In the genomic region with DNA sequence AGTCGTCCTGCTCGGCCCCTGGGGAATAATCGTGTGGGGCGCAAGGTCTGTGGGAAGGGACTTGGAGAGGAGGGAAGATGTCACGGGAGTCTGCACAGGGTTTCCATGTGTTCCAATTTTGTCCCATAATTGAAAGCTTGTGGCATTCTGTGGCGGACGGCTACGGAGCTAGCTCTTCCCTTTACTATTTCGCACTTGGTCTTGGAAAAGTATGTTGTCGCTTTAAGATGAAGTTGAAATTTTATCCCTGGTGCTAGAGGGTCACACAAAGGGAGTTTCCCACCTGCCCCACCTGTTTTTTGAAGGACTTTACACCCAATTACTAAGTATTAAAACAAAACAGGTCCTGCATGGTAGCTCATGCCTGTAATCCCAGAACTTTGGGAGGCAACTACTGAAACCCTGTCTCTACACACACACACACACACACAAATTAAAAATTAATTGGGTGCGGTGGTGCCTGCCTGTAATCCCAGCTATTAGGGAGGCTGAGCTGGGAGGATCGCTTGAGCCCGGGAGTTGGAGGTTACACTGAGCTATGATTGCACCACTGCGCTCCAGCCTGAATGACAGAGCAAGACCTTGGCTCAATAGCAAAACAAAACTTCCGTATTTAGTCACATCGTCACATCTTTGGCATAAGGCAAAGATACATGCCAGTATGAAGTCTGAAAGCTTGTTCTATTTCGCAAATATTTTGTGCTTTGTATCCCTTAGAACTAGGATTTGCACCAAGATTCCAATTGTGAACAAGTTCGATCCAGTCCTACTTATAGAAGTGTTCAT, we compare ENCODE assay signal across 8 cellular contexts. TPM values are rescaled to one million over a fixed set of nuclear protein-coding genes. Genes with fewer than 3 reads are reported as not detected.
DNase-seq lines count a peak whose midpoint lies in the region; ATAC-seq and TF ChIP-seq lines count a peak whose summit lies in the region.

No MANE protein-coding gene starts in this region.

- ATAC-seq in HG02884 (IDR thresholded peaks at IDR 0.05; ENCODE audit: unreplicated experiment) = no peak

- H3K36me3 ChIP-seq in neutrophil = peaks cover 56% of the 10 kb centered on the region

- peaks cover 44% of the 10 kb centered on the region for H3K36me3 Mint-ChIP-seq in HFFc6 (ENCODE audit: low read depth)

- TF ChIP-seq CTCF in HFFc6 (IDR thresholded peaks at IDR 0.05) (no peak), WI38 (IDR thresholded peaks at IDR 0.05; ENCODE audit: low read depth, low read length) (no peak), fibroblast of villous mesenchyme (IDR thresholded peaks at IDR 0.05; ENCODE audit: insufficient read depth, low read depth, low read length) (no peak), neutrophil (IDR thresholded peaks at IDR 0.05) (no peak)

- no peaks in the 10 kb centered on the region for H3K9me3 ChIP-seq in neutrophil

- DNase-seq in AG08395 (ENCODE audit: low spot score) (peak; percentile 23), HFFc6 (no peak), fibroblast of villous mesenchyme (ENCODE audit: low read depth) (peak; percentile 62)
- no peak for DNase-seq in NK-92 treated with Interleukin-12 subunit alpha and Interleukin-12 subunit beta, amount 100 ng/mL, for 24 hours (lab: John Stamatoyannopoulos, UW)
- no peak for DNase-seq in activated CD4-positive, alpha-beta T cell treated with anti-CD3 and anti-CD28 coated beads for 1 hour

- 0 out of 2 replicates have a peak, but pooled peaks cover 3% of the 10 kb centered on the region for H3K9me3 Mint-ChIP-seq in HFFc6

- H3K4me1 Mint-ChIP-seq in HFFc6 (ENCODE audit: low read depth) = peaks cover 39% of the 10 kb centered on the region

- H3K27me3 Mint-ChIP-seq in HFFc6 (ENCODE audit: insufficient read depth) = peaks cover 13% of the 10 kb centered on the region

- peaks cover 45 to 48% of the 10 kb centered on the region in 2 experiments for H3K4me1 ChIP-seq in neutrophil (ENCODE audit: control insufficient read depth in 1 of 2, insufficient read depth in 1 of 2, low read depth in 1 of 2, low read length in 1 of 2)

- H3K27ac Mint-ChIP-seq in HFFc6 = peak overlapping the region; percentile 96

- H3K4me3 ChIP-seq in WI38 (ENCODE audit: low read depth, low read length) (peak overlapping the region; percentile 91), fibroblast of villous mesenchyme (ENCODE audit: low read depth, low read length) (peak overlapping the region; percentile 96), neutrophil (ENCODE audit: low read depth in 1 of 2, low read length in 1 of 2) (peak overlapping the region; percentile 77 to 92)

- peak overlapping the region; percentile 99 for H3K4me3 Mint-ChIP-seq in HFFc6

- H3K27me3 ChIP-seq in neutrophil = no peaks in the 10 kb centered on the region

- peak overlapping the region; percentile 97 for H3K27ac ChIP-seq in neutrophil

RNA-seq across cellular contexts. Expression of gene TPT1, which starts 1.0 kb away (rescaled TPM):
- 1,000 to 10,000 TPM; 2,421 to 2,688 (median 2,563) TPM for total RNA-seq in HFFc6 (2021; fragmentation: NEBNext Ultra II Directional; extraction: Animal tissue kit (Norgen Biotek cat#: 25700))
- total RNA-seq in fibroblast of villous mesenchyme = 1,653 and 2,345 TPM in 2 replicates

Comparison
In these comparisons a context has a peak if more than half of its experiments do, and no peak if none do; other contexts are left out.
1. DNase-seq: peak in AG08395 (single experiment) and fibroblast of villous mesenchyme (single experiment); none in HFFc6 (single experiment), NK-92 treated with Interleukin-12 subunit alpha and Interleukin-12 subunit beta, amount 100 ng/mL, for 24 hours (single experiment) and activated CD4-positive, alpha-beta T cell treated with anti-CD3 and anti-CD28 coated beads for 1 hour (single experiment).
2. Peak in every context shown above with its lines, with median percentiles within 50 percentile points of each other: H3K4me3 ChIP-seq.